Comparison of ENCODE assay signal across 8 cellular contexts in the genomic region with DNA sequence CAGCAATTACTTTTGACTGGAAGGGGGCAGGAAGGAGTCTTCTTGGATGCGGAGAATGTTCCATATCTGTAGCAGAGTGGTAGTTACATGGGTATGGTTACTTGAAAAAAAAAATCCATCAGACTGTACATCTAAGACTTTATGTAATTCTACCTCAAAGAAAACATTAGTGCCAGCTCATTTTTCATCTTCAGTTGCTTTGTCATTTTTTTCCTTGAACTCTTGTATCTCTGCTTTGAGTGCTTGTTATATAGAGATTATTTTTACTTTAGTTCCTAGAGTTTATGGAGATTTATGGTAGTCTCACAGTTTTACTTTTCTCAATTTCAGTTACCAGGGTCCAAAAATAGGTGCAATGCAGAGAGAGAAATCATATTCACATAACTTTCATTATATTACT.
"Had no signal": no experiment of that assay in that cellular context is flagged by ENCODE, and none has a peak within 500 bp of the region (broad histone marks: within the 10 kb centered on the region; RNA-seq: fewer than 3 reads in every experiment).

No MANE protein-coding gene starts in this region.

- ATAC-seq: GM12878 had no signal

- H3K4me3 ChIP-seq: GM12878 had no signal

- FAIRE-seq: G401.6, GM12878, GM12891, GM12892, GM18507, GM19239 had no signal

- DNase-seq: GDM1, GF-D8 had no signal
